In genomic region chr12:122867701-122868461, GRCh38 we compare ENCODE assay signal across 10 cellular contexts. TPM values are rescaled to one million over a fixed set of nuclear protein-coding genes. Genes with fewer than 3 reads are reported as not detected.
DNase-seq lines count a peak whose midpoint lies in the region; ATAC-seq, FAIRE-seq and TF ChIP-seq lines count a peak whose summit lies in the region.
"Had no signal": no experiment of that assay in that cellular context is flagged by ENCODE, and none has a peak within 500 bp of the region (broad histone marks: within the 10 kb centered on the region; RNA-seq: fewer than 3 reads in every experiment).

No MANE protein-coding gene starts in this region.

- no peak overlapping the region for H3K4me3 ChIP-seq in RWPE2 (ENCODE audit: severe bottlenecking)
- H3K4me3 ChIP-seq in cardiac muscle cell = no peak overlapping the region
- H3K4me3 ChIP-seq in mesenchymal stem cell (ENCODE audit: insufficient read depth in 1 of 2, low read depth in 1 of 2, low read length in 2 of 2) = no peak overlapping the region
- H3K4me3 ChIP-seq: skin epidermis had no signal

- no peak overlapping the region for H2AFZ ChIP-seq in mesenchymal stem cell (ENCODE audit: low read depth, low read length)

- H2BK12ac ChIP-seq in mesenchymal stem cell (ENCODE audit: low read length in 2 of 2) = peak overlapping the region in 1 of 2 experiments; percentile 12

- H3K9ac ChIP-seq in mesenchymal stem cell (ENCODE audit: low read length) = no peak overlapping the region

- no peak for FAIRE-seq in GM12891 (lab: Jason Lieb, UNC)

- no peak for TF ChIP-seq POLR2A in GM12891 (IDR thresholded peaks at IDR 0.05; ENCODE audit: low read depth, low read length)

- no peak overlapping the region for H3K4ac ChIP-seq in mesenchymal stem cell (ENCODE audit: low read depth in 1 of 2, low read length in 2 of 2)

- peaks cover 34% of the 10 kb centered on the region for H3K79me1 ChIP-seq in mesenchymal stem cell (replicated peaks; ENCODE audit: low read length, poor library complexity, severe bottlenecking)

- intact Hi-C loops in sciatic nerve (cut with DNase I) = no loop called here

- no peak overlapping the region for H2BK15ac ChIP-seq in mesenchymal stem cell (ENCODE audit: low read depth, poor library complexity, severe bottlenecking)

- no peak overlapping the region for H3K23ac ChIP-seq in mesenchymal stem cell (ENCODE audit: low read length in 2 of 2)

- H3K9me3 ChIP-seq in RWPE2 (ENCODE audit: severe bottlenecking) (no peaks in the 10 kb centered on the region), cardiac muscle cell (ENCODE audit: low read depth) (no peaks in the 10 kb centered on the region), mesenchymal stem cell (ENCODE audit: control insufficient read depth, low read length) (no peaks in the 10 kb centered on the region)

- DNase-seq in GM12891 (ENCODE audit: insufficient read length, low spot score) (no peak), RWPE2 (ENCODE audit: low spot score) (peak; percentile 85), cardiac muscle cell (ENCODE audit: low read depth in 1 of 2, low spot score in 1 of 2) (no peak), sciatic nerve (ENCODE audit: low spot score) (peak; percentile 62), mesenchymal stem cell (no peak), SKM-1 treated with dmso at 0.1 percent for 144 hours (lab: John Stamatoyannopoulos, UW; ENCODE audit: unreplicated experiment) (no peak)
- DNase-seq: activated CD4-positive, alpha-beta T cell treated with anti-CD3 and anti-CD28 coated beads, Interleukin-2, amount 50 U/mL, for 1 hour had no signal

- peak overlapping the region; percentile 80 for H3K27ac ChIP-seq in RWPE2 (ENCODE audit: poor library complexity, severe bottlenecking)
- H3K27ac ChIP-seq in cardiac muscle cell = peak overlapping the region; percentile 28
- H3K27ac ChIP-seq in mesenchymal stem cell (ENCODE audit: low read length, poor library complexity, severe bottlenecking) = no peak overlapping the region

- H3K27me3 ChIP-seq in RWPE2 (ENCODE audit: insufficient read depth, poor library complexity, severe bottlenecking) (no peaks in the 10 kb centered on the region), cardiac muscle cell (no peaks in the 10 kb centered on the region), mesenchymal stem cell (ENCODE audit: control insufficient read depth in 1 of 2, insufficient read depth in 1 of 2, low read length in 2 of 2) (no peaks in the 10 kb centered on the region)

- no peak overlapping the region for H4K91ac ChIP-seq in mesenchymal stem cell (ENCODE audit: low read length)

- WGBS in mesenchymal stem cell = 92% methylated on average over 33 of the region's 33 CpGs

- no peak overlapping the region for H2AK5ac ChIP-seq in mesenchymal stem cell (ENCODE audit: low read length, severe bottlenecking)

- no peak overlapping the region for H3K14ac ChIP-seq in mesenchymal stem cell (ENCODE audit: low read length in 2 of 2)

- ATAC-seq in RWPE2 (ENCODE audit: low read depth) (peak; percentile 66), sciatic nerve (no peak), HG02981 (IDR thresholded peaks at IDR 0.05; ENCODE audit: unreplicated experiment) (no peak), HG02571 (IDR thresholded peaks at IDR 0.05; ENCODE audit: unreplicated experiment) (no peak)

- H4K8ac ChIP-seq in mesenchymal stem cell (ENCODE audit: low read length) = no peak overlapping the region

- no peak overlapping the region for H3K4me2 ChIP-seq in mesenchymal stem cell (ENCODE audit: low read length, poor library complexity, severe bottlenecking)

- H2BK5ac ChIP-seq in mesenchymal stem cell (ENCODE audit: low read depth, low read length, poor library complexity, severe bottlenecking) = no peak overlapping the region

- H2BK120ac ChIP-seq in mesenchymal stem cell (ENCODE audit: low read depth, low read length) = no peak overlapping the region

- H3K4me1 ChIP-seq in RWPE2 (ENCODE audit: insufficient read depth, poor library complexity, severe bottlenecking) (peaks cover 40% of the 10 kb centered on the region), cardiac muscle cell (ENCODE audit: low read depth) (peaks cover 22% of the 10 kb centered on the region), mesenchymal stem cell (ENCODE audit: control insufficient read depth, insufficient read depth, low read depth, low read length) (peaks cover 38% of the 10 kb centered on the region)

- TF ChIP-seq CTCF in RWPE2 (IDR thresholded peaks at IDR 0.05; ENCODE audit: poor library complexity, severe bottlenecking) = peak; percentile 47
- TF ChIP-seq CTCF in cardiac muscle cell (IDR thresholded peaks at IDR 0.05; ENCODE audit: low read depth, low read length) = peak; percentile 9

- no peak overlapping the region for H3K18ac ChIP-seq in mesenchymal stem cell (ENCODE audit: low read depth in 1 of 2, low read length in 2 of 2)

- peaks cover 69% of the 10 kb centered on the region for H3K36me3 ChIP-seq in RWPE2 (ENCODE audit: low read depth)
- peaks cover 20% of the 10 kb centered on the region for H3K36me3 ChIP-seq in cardiac muscle cell
- peaks cover 65 to 72% of the 10 kb centered on the region in 2 experiments for H3K36me3 ChIP-seq in mesenchymal stem cell (ENCODE audit: control insufficient read depth in 1 of 2, insufficient read depth in 2 of 2, low read depth in 1 of 2, low read length in 2 of 2)

TF ChIP-seq in GM12891, 5 proteins besides CTCF, POLR2A, EP300 and RAD21:
- TF ChIP-seq SPI1 (IDR thresholded peaks at IDR 0.05; ENCODE audit: low read depth, low read length) (no peak), POLR2AphosphoS5 (IDR thresholded peaks at IDR 0.05; ENCODE audit: low read depth, low read length) (peak; percentile 29)

RNA-seq across cellular contexts. Expression of gene VPS37B, which starts 28.0 kb away (rescaled TPM):
- 20.8 TPM for polyA plus RNA-seq in GM12891 (2012; ENCODE audit: low read depth, missing spikeins)
- total RNA-seq in cardiac muscle cell (47.3 and 52.1 TPM in 2 replicates), sciatic nerve (24.8 TPM)
- polyA plus RNA-seq in cardiac muscle cell = 31.7 and 47.4 TPM in 2 replicates
- 23.0 TPM for polyA plus RNA-seq in mesenchymal stem cell (2013, experiment 1 of 2)
- 23.9 TPM for polyA plus RNA-seq in mesenchymal stem cell (2013, experiment 2 of 2)

RNA-seq across cellular contexts. Expression of gene HIP1R, which starts 32.6 kb away (rescaled TPM):
- polyA plus RNA-seq in GM12891 (2012; ENCODE audit: low read depth, missing spikeins) = 4.8 TPM
- total RNA-seq in cardiac muscle cell = 36.1 and 38.4 TPM in 2 replicates
- polyA plus RNA-seq in cardiac muscle cell = 16.3 and 18.3 TPM in 2 replicates
- 14.3 TPM for total RNA-seq in sciatic nerve
- polyA plus RNA-seq in mesenchymal stem cell (2013, experiment 1 of 2) = 4.6 TPM
- polyA plus RNA-seq in mesenchymal stem cell (2013, experiment 2 of 2) = 5.0 TPM

Comparison
In these comparisons a context has a peak if more than half of its experiments do, and no peak if none do; other contexts are left out.
1. DNase-seq: peak in RWPE2 (single experiment) and sciatic nerve (single experiment); none in GM12891 (single experiment), cardiac muscle cell (0 of 2), mesenchymal stem cell (single experiment) and SKM-1 treated with dmso at 0.1 percent for 144 hours (single experiment).